Comparison of ENCODE assay signal across 28 cellular contexts in genomic region chr7:33215992-33216391, GRCh38.
"Had no signal": no experiment of that assay in that cellular context is flagged by ENCODE, and none has a peak within 500 bp of the region (broad histone marks: within the 10 kb centered on the region; RNA-seq: fewer than 3 reads in every experiment).

No MANE protein-coding gene starts in this region.

- H3K4me1 ChIP-seq: ascending aorta, breast epithelium, colonic mucosa, foreskin keratinocyte, gastrocnemius medialis had no signal

- ATAC-seq: activated CD4-positive, CD25-positive, alpha-beta regulatory T cell treated with anti-CD3 and anti-CD28 coated beads, Interleukin-2, amount 50 U/mL, for 24 hours; activated CD8-positive, alpha-beta memory T cell treated with anti-CD3 and anti-CD28 coated beads, Interleukin-2, amount 10 ng/mL, durations not matched to agents 7 days and 5 days; activated CD8-positive, alpha-beta T cell treated with anti-CD3 and anti-CD28 coated beads, Interleukin-2, amount 10 ng/mL, durations not matched to agents 7 days and 5 days; activated naive CD4-positive, alpha-beta T cell treated with anti-CD3 and anti-CD28 coated beads, Interleukin-2, amount 50 U/mL, for 72 hours; activated T-cell treated with anti-CD3 and anti-CD28 coated beads, Interleukin-2, amount 50 U/mL, for 72 hours; foreskin keratinocyte; gastrocnemius medialis had no signal

- H3K4me3 ChIP-seq: ascending aorta, breast epithelium, cardiac muscle cell, colonic mucosa, gastrocnemius medialis had no signal

- H3K9me3 ChIP-seq: colonic mucosa had no signal

- H3K27me3 Mint-ChIP-seq: activated B cell treated with CpG ODN at 0.5 μM for 24 hours; activated CD4-positive, alpha-beta memory T cell treated with anti-CD3 and anti-CD28 coated beads for 36 hours; activated CD8-positive, alpha-beta memory T cell treated with anti-CD3 and anti-CD28 coated beads, Interleukin-2, amount 10 ng/mL, durations not matched to agents 7 days and 5 days; activated naive CD4-positive, alpha-beta T cell treated with anti-CD3 and anti-CD28 coated beads, Interleukin-2, amount 10 ng/mL, durations not matched to agents 7 days and 5 days; activated naive CD8-positive, alpha-beta T cell treated with anti-CD3 and anti-CD28 coated beads, Interleukin-2, amount 10 ng/mL, durations not matched to agents 7 days and 5 days; activated T-cell treated with anti-CD3 and anti-CD28 coated beads, Interleukin-2, amount 50 U/mL, for 24 hours; brain had no signal

- H3K27me3 ChIP-seq: ascending aorta, breast epithelium, cardiac muscle cell, colonic mucosa, foreskin keratinocyte, gastrocnemius medialis had no signal

- H3K27ac Mint-ChIP-seq: activated B cell treated with CpG ODN at 0.5 μM for 24 hours; activated CD4-positive, alpha-beta memory T cell treated with anti-CD3 and anti-CD28 coated beads for 36 hours; activated CD8-positive, alpha-beta memory T cell treated with anti-CD3 and anti-CD28 coated beads, Interleukin-2, amount 10 ng/mL, durations not matched to agents 7 days and 5 days; activated CD8-positive, alpha-beta T cell treated with anti-CD3 and anti-CD28 coated beads, Interleukin-2, amount 10 ng/mL, durations not matched to agents 7 days and 5 days; activated naive CD4-positive, alpha-beta T cell treated with anti-CD3 and anti-CD28 coated beads, Interleukin-2, amount 10 ng/mL, durations not matched to agents 7 days and 5 days; activated naive CD4-positive, alpha-beta T cell treated with anti-CD3 and anti-CD28 coated beads, Interleukin-2, amount 50 U/mL, for 72 hours; activated naive CD8-positive, alpha-beta T cell treated with anti-CD3 and anti-CD28 coated beads, Interleukin-2, amount 10 ng/mL, durations not matched to agents 7 days and 5 days; activated T-cell treated with anti-CD3 and anti-CD28 coated beads, Interleukin-2, amount 50 U/mL, for 24 hours; activated T-cell treated with anti-CD3 and anti-CD28 coated beads, Interleukin-2, amount 50 U/mL, for 72 hours; brain had no signal

- H3K4me3 Mint-ChIP-seq: activated B cell treated with CpG ODN at 0.5 μM for 24 hours; activated CD4-positive, alpha-beta memory T cell treated with anti-CD3 and anti-CD28 coated beads for 36 hours; activated CD8-positive, alpha-beta memory T cell treated with anti-CD3 and anti-CD28 coated beads, Interleukin-2, amount 10 ng/mL, durations not matched to agents 7 days and 5 days; activated CD8-positive, alpha-beta T cell treated with anti-CD3 and anti-CD28 coated beads, Interleukin-2, amount 10 ng/mL, durations not matched to agents 7 days and 5 days; activated naive CD4-positive, alpha-beta T cell treated with anti-CD3 and anti-CD28 coated beads, Interleukin-2, amount 10 ng/mL, durations not matched to agents 7 days and 5 days; activated naive CD8-positive, alpha-beta T cell treated with anti-CD3 and anti-CD28 coated beads, Interleukin-2, amount 10 ng/mL, durations not matched to agents 7 days and 5 days; activated T-cell treated with anti-CD3 and anti-CD28 coated beads, Interleukin-2, amount 50 U/mL, for 24 hours; activated T-cell treated with anti-CD3 and anti-CD28 coated beads, Interleukin-2, amount 50 U/mL, for 72 hours; brain had no signal

- DNase-seq: activated B cell treated with CpG ODN at 0.5 μM for 24 hours; activated CD4-positive, alpha-beta memory T cell treated with anti-CD3 and anti-CD28 coated beads for 36 hours; activated CD4-positive, alpha-beta T cell treated with anti-CD3 and anti-CD28 coated beads for 48 hours; activated CD8-positive, alpha-beta memory T cell treated with anti-CD3 and anti-CD28 coated beads, Interleukin-2, amount 10 ng/mL, durations not matched to agents 7 days and 5 days; activated CD8-positive, alpha-beta memory T cell treated with anti-CD3 and anti-CD28 coated beads, Interleukin-2, amount 50 U/mL, for 48 hours; activated CD8-positive, alpha-beta T cell treated with anti-CD3 and anti-CD28 coated beads, Interleukin-2, amount 10 ng/mL, durations not matched to agents 7 days and 5 days; activated gamma-delta T cell; activated naive CD4-positive, alpha-beta T cell; activated naive CD4-positive, alpha-beta T cell treated with anti-CD3 and anti-CD28 coated beads, Interleukin-2, amount 10 ng/mL, durations not matched to agents 7 days and 5 days; activated naive CD8-positive, alpha-beta T cell treated with anti-CD3 and anti-CD28 coated beads, Interleukin-2, amount 10 ng/mL, durations not matched to agents 7 days and 5 days; activated T-cell treated with anti-CD3 and anti-CD28 coated beads for 4 hours; activated T-cell treated with anti-CD3 and anti-CD28 coated beads, Interleukin-2, amount 50 U/mL, for 24 hours; activated T-cell treated with anti-CD3 and anti-CD28 coated beads, Interleukin-2, amount 50 U/mL, for 72 hours; central memory CD4-positive, alpha-beta T cell; cerebellar nuclear complex; colonic mucosa; effector CD8-positive, alpha-beta T cell; foreskin keratinocyte; gastrocnemius medialis; T-helper 2 cell had no signal

- H3K4me1 Mint-ChIP-seq: activated B cell treated with CpG ODN at 0.5 μM for 24 hours; activated CD8-positive, alpha-beta memory T cell treated with anti-CD3 and anti-CD28 coated beads, Interleukin-2, amount 10 ng/mL, durations not matched to agents 7 days and 5 days; activated naive CD4-positive, alpha-beta T cell treated with anti-CD3 and anti-CD28 coated beads, Interleukin-2, amount 10 ng/mL, durations not matched to agents 7 days and 5 days; activated naive CD8-positive, alpha-beta T cell treated with anti-CD3 and anti-CD28 coated beads, Interleukin-2, amount 10 ng/mL, durations not matched to agents 7 days and 5 days; brain had no signal

- H3K36me3 ChIP-seq: breast epithelium, cardiac muscle cell, colonic mucosa had no signal

- H3K27ac ChIP-seq: ascending aorta, breast epithelium, cardiac muscle cell, colonic mucosa, epithelial cell of prostate, foreskin keratinocyte, gastrocnemius medialis, VCaP had no signal
